1 cellular context compared by ENCODE assay signal in genomic region chr13:20550799-20551198, GRCh38.
TF ChIP-seq lines count a peak whose summit lies in the region.

No MANE protein-coding gene starts in this region.

TF ChIP-seq in HepG2, 621 proteins besides CTCF, POLR2A, EP300 and RAD21 (continued from another document):
- TF ChIP-seq ZNF710 (CRISPR knock-in tag; IDR thresholded peaks at IDR 0.05; ENCODE audit: borderline replicate concordance) (no peak), ZBTB33 (CRISPR knock-in tag; IDR thresholded peaks at IDR 0.05) (peak; percentile 86), MIXL1 (CRISPR knock-in tag; IDR thresholded peaks at IDR 0.05) (peak; percentile 22; the same call in 1 of the 2 replicates), ZNF672 (CRISPR knock-in tag; IDR thresholded peaks at IDR 0.05) (no peak), STAG1 (CRISPR knock-in tag; IDR thresholded peaks at IDR 0.05) (peak; percentile 48), TBX2 (CRISPR knock-in tag; IDR thresholded peaks at IDR 0.05; ENCODE audit: borderline replicate concordance) (no peak), ZFP36 (IDR thresholded peaks at IDR 0.05; ENCODE audit: borderline replicate concordance, low read depth, low read length, partially characterized antibody) (no peak), ZBTB4 (CRISPR knock-in tag; IDR thresholded peaks at IDR 0.05; ENCODE audit: borderline replicate concordance) (peak; percentile 78; the same call in 1 of the 2 replicates), TEAD3 (CRISPR knock-in tag; optimal IDR thresholded peaks at IDR 0.05; ENCODE audit: borderline replicate concordance) (peak; percentile 28), ZNF564 (CRISPR knock-in tag; IDR thresholded peaks at IDR 0.05) (no peak), ZBTB38 (CRISPR knock-in tag; IDR thresholded peaks at IDR 0.05) (peak; percentile 83)
- TF ChIP-seq, protein P1, sequence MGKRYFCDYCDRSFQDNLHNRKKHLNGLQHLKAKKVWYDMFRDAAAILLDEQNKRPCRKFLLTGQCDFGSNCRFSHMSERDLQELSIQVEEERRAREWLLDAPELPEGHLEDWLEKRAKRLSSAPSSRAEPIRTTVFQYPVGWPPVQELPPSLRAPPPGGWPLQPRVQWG (CRISPR knock-in tag; IDR thresholded peaks at IDR 0.05; ENCODE audit: borderline replicate concordance, low read depth): no peak
- TF ChIP-seq, protein P2, sequence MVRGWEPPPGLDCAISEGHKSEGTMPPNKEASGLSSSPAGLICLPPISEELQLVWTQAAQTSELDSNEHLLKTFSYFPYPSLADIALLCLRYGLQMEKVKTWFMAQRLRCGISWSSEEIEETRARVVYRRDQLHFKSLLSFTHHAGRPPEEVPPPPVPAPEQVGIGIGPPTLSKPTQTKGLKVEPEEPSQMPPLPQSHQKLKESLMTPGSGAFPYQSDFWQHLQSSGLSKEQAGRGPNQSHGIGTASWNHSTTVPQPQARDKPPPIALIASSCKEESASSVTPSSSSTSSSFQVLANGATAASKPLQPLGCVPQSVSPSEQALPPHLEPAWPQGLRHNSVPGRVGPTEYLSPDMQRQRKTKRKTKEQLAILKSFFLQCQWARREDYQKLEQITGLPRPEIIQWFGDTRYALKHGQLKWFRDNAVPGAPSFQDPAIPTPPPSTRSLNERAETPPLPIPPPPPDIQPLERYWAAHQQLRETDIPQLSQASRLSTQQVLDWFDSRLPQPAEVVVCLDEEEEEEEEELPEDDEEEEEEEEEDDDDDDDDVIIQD (CRISPR knock-in tag; IDR thresholded peaks at IDR 0.05; ENCODE audit: low read depth): peak; percentile 52; the same call in 1 of the 2 replicates
